Comparison of ENCODE assay signal across 9 cellular contexts in genomic region chr19:47035127-47035494, GRCh38. TPM values are rescaled to one million over a fixed set of nuclear protein-coding genes. Genes with fewer than 3 reads are reported as not detected.
DNase-seq lines count a peak whose midpoint lies in the region; ATAC-seq, FAIRE-seq and TF ChIP-seq lines count a peak whose summit lies in the region.
"Had no signal": no experiment of that assay in that cellular context is flagged by ENCODE, and none has a peak within 500 bp of the region (broad histone marks: within the 10 kb centered on the region; RNA-seq: fewer than 3 reads in every experiment).

No MANE protein-coding gene starts in this region.

- H3K27ac ChIP-seq in AG04450 (ENCODE audit: low read depth, low read length) = peak overlapping the region; percentile 21
- H3K27ac ChIP-seq in GM23338 (ENCODE audit: low read depth) = no peak overlapping the region
- no peak overlapping the region for H3K27ac ChIP-seq in SK-N-SH (ENCODE audit: low read depth in 2 of 2, low read length in 1 of 2)

- CTCF ChIA-PET in AG04450 (lab: Charles Lee) (interaction anchor here (0.5 to 5.7 kb wide), 10 partner anchors 9 to 251 kb away, joined by 3 to 46 read pairs (median 5); partner anchors contain the start of gene ZC3H4), SK-N-SH (lab: Yijun Ruan, JAX) (interaction anchor here (0.6 to 7.2 kb wide), 12 partner anchors 10 to 209 kb away, joined by 3 to 98 read pairs (median 4); partner anchors contain the start of genes NPAS1 and ZC3H4)

- peaks cover 41% of the 10 kb centered on the region for H3K27me3 Mint-ChIP-seq in GM23338 (ENCODE audit: insufficient read depth, low read depth, poor library complexity)

- H3K4me2 ChIP-seq in GM23338 (peak overlapping the region; percentile 80), SK-N-SH (peak overlapping the region; percentile 75)

- H3K9me2 ChIP-seq in GM23338 (ENCODE audit: insufficient read depth) (no peaks in the 10 kb centered on the region), SK-N-SH (no peaks in the 10 kb centered on the region)

- H3F3A ChIP-seq in GM23338 (replicated peaks; ENCODE audit: low read depth) (0 out of 2 replicates have a peak, but pooled peaks cover 8% of the 10 kb centered on the region), SK-N-SH (replicated peaks; ENCODE audit: insufficient read depth) (peaks cover 3% of the 10 kb centered on the region)

- POLR2A ChIA-PET in AG04450 (lab: Yijun Ruan, JAX) (interaction anchor here (1.2 kb wide), 1 partner anchor 78 kb away, joined by 5 read pairs; the partner anchor contains the start of gene ZC3H4), SK-N-SH (lab: Yijun Ruan, JAX) (interaction anchor here (1.5 kb wide), 1 partner anchor 13 kb away, joined by 3 read pairs; no protein-coding TSS in a partner anchor)

- H4K20me1 ChIP-seq in GM23338 (replicated peaks; ENCODE audit: insufficient read depth) = no peaks in the 10 kb centered on the region; the same call in 1 of the 2 replicates
- no peaks in the 10 kb centered on the region for H4K20me1 ChIP-seq in SK-N-SH (ENCODE audit: insufficient read depth)

- peaks cover 19% of the 10 kb centered on the region for H3K4me1 Mint-ChIP-seq in GM23338

- H2AFZ ChIP-seq in GM23338 (no peak overlapping the region; the same call in 1 of the 2 replicates), SK-N-SH (ENCODE audit: low read depth) (peak overlapping the region; percentile 61)

- no peaks in the 10 kb centered on the region for H3K27me3 ChIP-seq in AG04450 (ENCODE audit: control insufficient read depth, insufficient read depth, low read length)
- no peaks in the 10 kb centered on the region; the same call in 1 of the 2 replicates for H3K27me3 ChIP-seq in GM23338 (ENCODE audit: insufficient read depth)
- H3K27me3 ChIP-seq in SK-N-SH (ENCODE audit: insufficient read depth) = no peaks in the 10 kb centered on the region

- DNase-seq in AG04450 (ENCODE audit: low read depth, low spot score) = no peak
- peak; percentile 84 for DNase-seq in GM23338 (ENCODE audit: low spot score)
- peak; percentile 38 for DNase-seq in SK-N-SH
- DNase-seq in epithelial cell of proximal tubule (ENCODE audit: low read depth) = no peak
- DNase-seq in skeletal muscle cell (ENCODE audit: low read depth) = no peak
- no peak for DNase-seq in HCEC 1CT
- no peak for DNase-seq in HTR-8/SVneo (ENCODE audit: insufficient read length, low spot score)

- FAIRE-seq in HTR-8/SVneo (lab: Jason Lieb, UNC) = no peak

- H3K36me3 ChIP-seq in GM23338 (ENCODE audit: insufficient read depth) (no peaks in the 10 kb centered on the region), SK-N-SH (replicated peaks in 1 of 2; ENCODE audit: control insufficient read depth in 1 of 2, insufficient read depth in 2 of 2, low read length in 1 of 2) (no peaks in the 10 kb centered on the region)

- no peaks in the 10 kb centered on the region for H3K79me2 ChIP-seq in GM23338 (replicated peaks; ENCODE audit: insufficient read depth)
- H3K79me2 ChIP-seq in SK-N-SH (ENCODE audit: insufficient read depth) = no peaks in the 10 kb centered on the region

- no peak overlapping the region for H3K9ac ChIP-seq in SK-N-SH

- peak overlapping the region; percentile 89 for H3K27ac Mint-ChIP-seq in GM23338

- no peaks in the 10 kb centered on the region for H3K9me3 Mint-ChIP-seq in GM23338

- no peak for TF ChIP-seq EP300 in SK-N-SH (IDR thresholded peaks at IDR 0.05; ENCODE audit: borderline replicate concordance in 1 of 2, low read depth in 1 of 2, low read length in 1 of 2)

- H3K9me3 ChIP-seq in AG04450 (ENCODE audit: control insufficient read depth, insufficient read depth, low read length) = no peaks in the 10 kb centered on the region
- no peaks in the 10 kb centered on the region for H3K9me3 ChIP-seq in SK-N-SH

- ATAC-seq in GM23338 = peak; percentile 45
- ATAC-seq in HG03342 (IDR thresholded peaks at IDR 0.05; ENCODE audit: unreplicated experiment) = no peak

- no peaks in the 10 kb centered on the region; the same call in 2 of the 3 replicates for H3K36me3 Mint-ChIP-seq in GM23338 (ENCODE audit: low read depth)

- peaks cover 12% of the 10 kb centered on the region for H3K4me1 ChIP-seq in GM23338 (ENCODE audit: insufficient read depth)
- H3K4me1 ChIP-seq in SK-N-SH (ENCODE audit: control insufficient read depth in 1 of 2, insufficient read depth in 2 of 2, low read depth in 1 of 2, low read length in 1 of 2) = peaks cover 0 to 5% of the 10 kb centered on the region in 2 experiments; a peak in 1 of 4 replicates

- H3K4me3 ChIP-seq in AG04450 (ENCODE audit: low read depth, low read length) = peak overlapping the region; percentile 58
- peak overlapping the region; percentile 53 for H3K4me3 ChIP-seq in GM23338
- H3K4me3 ChIP-seq in SK-N-SH (ENCODE audit: low read depth in 2 of 2, low read length in 1 of 2) = peak overlapping the region; percentile 48 to 64
- H3K4me3 ChIP-seq in epithelial cell of proximal tubule (ENCODE audit: low read depth, low read length) = peak overlapping the region; percentile 60
- H3K4me3 ChIP-seq in skeletal muscle cell (ENCODE audit: low read depth, low read length) = peak overlapping the region; percentile 47

- 37% methylated on average over 9 of the region's 9 CpGs for WGBS in SK-N-SH (ENCODE audit: low lambda C conversion rate)

- TF ChIP-seq CTCF in AG04450 (IDR thresholded peaks at IDR 0.05; ENCODE audit: low read depth, low read length) = no peak
- no peak for TF ChIP-seq CTCF in GM23338 (conservative IDR thresholded peaks at IDR 0.05; ENCODE audit: low read depth in 2 of 2)
- no peak for TF ChIP-seq CTCF in SK-N-SH (IDR thresholded peaks at IDR 0.05)
- no peak for TF ChIP-seq CTCF in epithelial cell of proximal tubule (conservative IDR thresholded peaks at IDR 0.05; ENCODE audit: low read depth, low read length)

- peak overlapping the region; percentile 86 for H3K4me3 Mint-ChIP-seq in GM23338

- no peak for TF ChIP-seq RAD21 in SK-N-SH (IDR thresholded peaks at IDR 0.05; ENCODE audit: low read length)

TF ChIP-seq in GM23338, 12 proteins besides CTCF, POLR2A, EP300 and RAD21:
- TF ChIP-seq CREB1 (CRISPR knock-in tag; IDR thresholded peaks at IDR 0.05; ENCODE audit: low read depth) = no peak
- peak; percentile 54; the same call in 1 of the 2 replicates for TF ChIP-seq POLR2AphosphoS5 (IDR thresholded peaks at IDR 0.05; ENCODE audit: low read depth)

TF ChIP-seq in SK-N-SH, 30 proteins besides CTCF, POLR2A, EP300 and RAD21 (continues in another document):
- TF ChIP-seq SMC3 (IDR thresholded peaks at IDR 0.05; ENCODE audit: low read depth, low read length) (no peak), TCF12 (IDR thresholded peaks at IDR 0.05) (no peak), ZBTB33 (IDR thresholded peaks at IDR 0.05; ENCODE audit: borderline replicate concordance, low read depth) (no peak), FOSL2 (IDR thresholded peaks at IDR 0.05; ENCODE audit: borderline replicate concordance, low read depth) (no peak), FOXJ3 (CRISPR knock-in tag; IDR thresholded peaks at IDR 0.05) (no peak), JUND (IDR thresholded peaks at IDR 0.05) (no peak), MEF2A (IDR thresholded peaks at IDR 0.05; ENCODE audit: borderline replicate concordance, low read depth) (no peak), NRF1 (IDR thresholded peaks at IDR 0.05; ENCODE audit: low read depth, low read length) (no peak), MAX (IDR thresholded peaks at IDR 0.05; ENCODE audit: low read depth) (no peak), GATA2 (CRISPR knock-in tag; IDR thresholded peaks at IDR 0.05) (no peak)

RNA-seq across cellular contexts. Expression of gene TMEM160, which starts 13.3 kb away (rescaled TPM):
- polyA plus RNA-seq in AG04450 (2011; rRNA removed) (5.3 and 9.3 TPM in 2 replicates), GM23338 (2016; fragmentation: Nextera tagmentation; extraction: Ambion mirVana) (251 and 255 TPM in 2 replicates), SK-N-SH (2012; rRNA removed) (33.0 and 40.1 TPM in 2 replicates)
- polyA minus RNA-seq in AG04450 (2011; rRNA and poly(A)+ RNA removed) = 1.00 and 1.0 TPM in 2 replicates
- total RNA-seq in GM23338 (2014; rRNA removed; shearing (Covaris generic)) = 53.0 and 60.4 TPM in 2 replicates
- 16.8 and 26.2 TPM in 2 replicates for polyA plus RNA-seq in SK-N-SH (2012; cell fraction: cytosol; rRNA removed)
- 13.8 and 35.6 TPM in 2 replicates for polyA plus RNA-seq in SK-N-SH (2012; cell fraction: nucleus; rRNA removed)
- 105 and 187 TPM in 2 replicates for total RNA-seq in epithelial cell of proximal tubule

RNA-seq across cellular contexts. Expression of gene NPAS1, which starts 15.5 kb away (rescaled TPM):
- 0.30 and 0.36 TPM in 2 replicates for polyA plus RNA-seq in AG04450 (2011; rRNA removed)
- polyA minus RNA-seq in AG04450 (2011; rRNA and poly(A)+ RNA removed) = 0.37 TPM in 1 of 2 replicates, not detected in the other
- 5.0 and 5.6 TPM in 2 replicates for total RNA-seq in GM23338 (2014; rRNA removed; shearing (Covaris generic))
- polyA plus RNA-seq in GM23338 (2016; fragmentation: Nextera tagmentation; extraction: Ambion mirVana) = 9.7 and 9.8 TPM in 2 replicates
- polyA plus RNA-seq in SK-N-SH (2012; rRNA removed) = 1.0 and 1.1 TPM in 2 replicates
- polyA plus RNA-seq in SK-N-SH (2012; cell fraction: cytosol; rRNA removed) = 0.62 and 1.00 TPM in 2 replicates
- polyA plus RNA-seq in SK-N-SH (2012; cell fraction: nucleus; rRNA removed) = 2.6 and 3.8 TPM in 2 replicates
- total RNA-seq in epithelial cell of proximal tubule = 0.63 and 1.1 TPM in 2 replicates
- total RNA-seq: lung microvascular endothelial cell had no signal

Comparison
In these comparisons a context has a peak if more than half of its experiments do, and no peak if none do; other contexts are left out.
1. DNase-seq: peak in GM23338 (single experiment) and SK-N-SH (single experiment); none in AG04450 (single experiment), epithelial cell of proximal tubule (single experiment), skeletal muscle cell (single experiment), HCEC 1CT (single experiment) and HTR-8/SVneo (single experiment).
2. Peak in every context shown above with its lines, with median percentiles within 50 percentile points of each other: H3K4me3 ChIP-seq.